22 cellular contexts compared by ENCODE assay signal in the genomic region with DNA sequence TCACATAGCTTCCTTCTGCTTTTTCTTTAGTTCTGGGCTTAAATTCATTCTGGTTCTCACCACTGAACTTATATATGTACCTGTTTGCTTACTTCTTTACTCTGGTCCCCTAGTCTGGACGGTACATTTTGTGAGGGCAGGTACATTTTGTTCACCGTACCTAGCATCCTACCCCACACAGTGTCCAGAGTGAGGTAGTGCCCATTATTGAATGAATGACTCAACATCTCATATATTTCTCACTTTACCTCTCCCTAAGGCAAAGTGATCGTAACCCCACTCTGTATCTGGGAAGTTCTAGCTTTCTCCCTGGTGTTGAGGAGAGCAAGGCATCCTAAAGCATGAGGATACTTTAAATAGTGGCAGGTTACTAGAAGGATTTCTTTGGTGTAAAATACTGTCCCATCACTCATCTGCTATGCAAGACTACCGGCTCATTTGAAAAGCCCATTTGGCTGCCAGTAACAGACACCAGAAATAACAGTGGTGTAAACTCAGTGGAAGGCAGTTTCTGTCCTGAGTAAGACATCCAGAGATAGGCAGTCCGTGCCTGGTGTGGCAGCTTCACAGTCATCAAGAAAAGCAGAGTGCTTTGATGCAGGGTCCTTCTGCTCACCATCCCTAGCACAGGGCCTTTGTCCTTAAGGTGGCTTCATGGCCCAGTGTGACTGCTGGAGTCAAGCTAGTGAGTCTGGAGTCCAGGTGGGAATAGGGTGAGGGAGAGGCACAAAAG.
A peak's percentile ranks its signal among the peaks of the same experiment; 100 is the strongest.
DNase-seq lines count a peak whose midpoint lies in the region; ATAC-seq, FAIRE-seq and TF ChIP-seq lines count a peak whose summit lies in the region.
"Had no signal": no experiment of that assay in that cellular context is flagged by ENCODE, and none has a peak within 500 bp of the region (broad histone marks: within the 10 kb centered on the region; RNA-seq: fewer than 3 reads in every experiment).

No MANE protein-coding gene starts in this region.

- no peak for TF ChIP-seq CTCF in cardiac muscle cell (IDR thresholded peaks at IDR 0.05; ENCODE audit: low read depth, low read length)
- TF ChIP-seq CTCF in heart right ventricle (IDR thresholded peaks at IDR 0.05), result no peak
- no peak for TF ChIP-seq CTCF in activated B cell treated with CpG ODN at 0.5 μM for 24 hours (IDR thresholded peaks at IDR 0.05)
- TF ChIP-seq CTCF in neutrophil (IDR thresholded peaks at IDR 0.05), result no peak
- no peak for TF ChIP-seq CTCF in D721Med (IDR thresholded peaks at IDR 0.05; ENCODE audit: insufficient read depth, missing control alignments)

- H3K9me3 ChIP-seq in cardiac muscle cell (ENCODE audit: low read depth) (no peaks in the 10 kb centered on the region), heart right ventricle (no peaks in the 10 kb centered on the region), neutrophil (no peaks in the 10 kb centered on the region)
- H3K9me3 ChIP-seq: BE2C had no signal

- no peaks in the 10 kb centered on the region for H3K9me3 Mint-ChIP-seq in activated B cell treated with CpG ODN at 0.5 μM for 24 hours

- intact Hi-C loops in heart right ventricle (cut with DNase I), result loop anchor here in 1 of 10 donors (10.0 kb wide), 1 partner anchor 114 kb away; a partner anchor contains a TSS
- intact Hi-C loops in activated B cell treated with CpG ODN at 0.5 μM for 24 hours (cut with micrococcal nuclease), result no loop called here

- WGBS in heart right ventricle, 2 donors, result 79 to 88% methylated on average over 5 of the region's 5 CpGs

- H3K27ac ChIP-seq in cardiac muscle cell (peak overlapping the region; percentile 16), heart right ventricle (no peak overlapping the region), neutrophil (peak overlapping the region; percentile 38)
- H3K27ac ChIP-seq: 22Rv1, RWPE1 had no signal

- H3K4me1 Mint-ChIP-seq in activated B cell treated with CpG ODN at 0.5 μM for 24 hours, result peaks cover 83% of the 10 kb centered on the region

- H3K27ac Mint-ChIP-seq in activated B cell treated with CpG ODN at 0.5 μM for 24 hours, result peak overlapping the region; percentile 64

- no peaks in the 10 kb centered on the region for H3K27me3 ChIP-seq in cardiac muscle cell
- no peaks in the 10 kb centered on the region for H3K27me3 ChIP-seq in heart right ventricle
- no peaks in the 10 kb centered on the region for H3K27me3 ChIP-seq in neutrophil
- H3K27me3 ChIP-seq: BE2C had no signal

- FAIRE-seq in D721Med (lab: Jason Lieb, UNC), result no peak
- FAIRE-seq: G401.6, GM12878, GM18507, HTR-8/SVneo, K562 had no signal

- H3K4me1 ChIP-seq in cardiac muscle cell (ENCODE audit: low read depth) (peaks cover 10% of the 10 kb centered on the region), heart right ventricle (peaks cover 0 to 20% (median 11%) of the 10 kb centered on the region in 9 donors), neutrophil (ENCODE audit: control insufficient read depth in 1 of 2, insufficient read depth in 1 of 2, low read depth in 1 of 2, low read length in 1 of 2) (peaks cover 28% of the 10 kb centered on the region in 2 experiments)
- H3K4me1 ChIP-seq: BE2C had no signal

- CTCF ChIA-PET in activated B cell treated with CpG ODN at 0.5 μM for 24 hours (lab: Charles Lee), result interaction anchor here (0.9 to 1.5 kb wide), 4 partner anchors 76 to 116 kb away, joined by 3 to 4 read pairs (median 3); a partner anchor contains a TSS

- H3K4me3 ChIP-seq in cardiac muscle cell (no peak overlapping the region), heart right ventricle (no peak overlapping the region), neutrophil (ENCODE audit: low read depth in 1 of 2, low read length in 1 of 2) (no peak overlapping the region)
- H3K4me3 ChIP-seq: GM12878, K562 had no signal

- ATAC-seq in heart right ventricle, result no peak
- ATAC-seq in activated B cell treated with CpG ODN at 0.5 μM for 24 hours (ENCODE audit: low read depth), result no peak
- ATAC-seq in HG03280 (IDR thresholded peaks at IDR 0.05; ENCODE audit: unreplicated experiment), result no peak
- ATAC-seq: GM12878, K562 had no signal

- H3K36me3 Mint-ChIP-seq in activated B cell treated with CpG ODN at 0.5 μM for 24 hours (ENCODE audit: low read depth), result peaks cover 35% of the 10 kb centered on the region

- H3K4me3 Mint-ChIP-seq in activated B cell treated with CpG ODN at 0.5 μM for 24 hours, result no peak overlapping the region

- H3K27me3 Mint-ChIP-seq in activated B cell treated with CpG ODN at 0.5 μM for 24 hours, result no peaks in the 10 kb centered on the region

- POLR2A ChIA-PET in activated B cell treated with CpG ODN at 0.5 μM for 24 hours (lab: Charles Lee), result interaction anchor here (0.7 to 2.7 kb wide), 5 partner anchors 15 to 300 kb away, joined by 3 to 14 read pairs (median 4); no protein-coding TSS in a partner anchor

- H3K36me3 ChIP-seq in cardiac muscle cell (no peaks in the 10 kb centered on the region), heart right ventricle (no peaks in the 10 kb centered on the region), neutrophil (no peaks in the 10 kb centered on the region)
- H3K36me3 ChIP-seq: BE2C had no signal

- no peak for DNase-seq in cardiac muscle cell (ENCODE audit: low read depth in 1 of 2, low spot score in 1 of 2)
- DNase-seq in heart right ventricle, result no peak
- no peak for DNase-seq in activated B cell treated with CpG ODN at 0.5 μM for 24 hours
- DNase-seq in kidney tubule cell (ENCODE audit: low spot score), result no peak
- no peak for DNase-seq in D721Med (ENCODE audit: insufficient read length, low spot score)
- DNase-seq in OCI-M2 (lab: John Stamatoyannopoulos, UW; ENCODE audit: unreplicated experiment), result no peak
- DNase-seq: BE2C; DND-41; NCI-H1417 treated with DMSO at 0.1 percent for 48 hours; NCI-H1930; NCI-H446; NCI-H69; NK-92 treated with Interleukin-12 subunit alpha and Interleukin-12 subunit beta, amount 100 ng/mL, for 24 hours had no signal

Comparison
In these comparisons a context has a peak if more than half of its experiments do, and no peak if none do; other contexts are left out.
1. H3K27ac ChIP-seq: peak in cardiac muscle cell (single experiment) and neutrophil (single experiment); none in heart right ventricle (0 of 10).